8 cellular contexts compared by ENCODE assay signal in genomic region chr16:88442811-88443576, GRCh38. TPM values are rescaled to one million over a fixed set of nuclear protein-coding genes. Genes with fewer than 3 reads are reported as not detected.
DNase-seq lines count a peak whose midpoint lies in the region; ATAC-seq and TF ChIP-seq lines count a peak whose summit lies in the region.

No MANE protein-coding gene starts in this region.

- H3K27me3 Mint-ChIP-seq in neural crest cell (ENCODE audit: low read depth) = no peaks in the 10 kb centered on the region

- H3K36me3 Mint-ChIP-seq in neural crest cell (ENCODE audit: low read depth) = no peaks in the 10 kb centered on the region

- no peak overlapping the region for H3K27ac Mint-ChIP-seq in neural crest cell (ENCODE audit: unreplicated experiment)

- TF ChIP-seq POLR2A in testis (IDR thresholded peaks at IDR 0.05) = no peak

- H3K4me1 ChIP-seq in testis = peaks cover 5% of the 10 kb centered on the region

- ATAC-seq in HG03565 (IDR thresholded peaks at IDR 0.05; ENCODE audit: unreplicated experiment) (peak; percentile 43), HG03135 (IDR thresholded peaks at IDR 0.05; ENCODE audit: unreplicated experiment) (no peak)

- no peak overlapping the region for H3K4me3 Mint-ChIP-seq in neural crest cell

- H3K4me1 Mint-ChIP-seq in neural crest cell = no peaks in the 10 kb centered on the region

- no peak overlapping the region for H3K4me3 ChIP-seq in fibroblast of mammary gland (ENCODE audit: control insufficient read depth, low read depth, low read length)
- H3K4me3 ChIP-seq in testis = no peak overlapping the region

- DNase-seq in ELF-1 (ENCODE audit: low read depth, low spot score) (peak; percentile 90), fibroblast of mammary gland (ENCODE audit: low read depth) (peak; percentile 60), neural crest cell (ENCODE audit: low read depth, low spot score) (peak; percentile 81), testis (peak; percentile 72)
- DNase-seq in activated T-cell treated with anti-CD3 and anti-CD28 coated beads, Interleukin-2, amount 50 U/mL, for 48 hours = peak; percentile 87 to 89

- H3K9me3 Mint-ChIP-seq in neural crest cell = no peaks in the 10 kb centered on the region

- H3K36me3 ChIP-seq in testis (ENCODE audit: low read depth, missing control alignments) = no peaks in the 10 kb centered on the region

- no peaks in the 10 kb centered on the region for H3K9me3 ChIP-seq in testis

- peak; percentile 64 for TF ChIP-seq CTCF in fibroblast of mammary gland (conservative IDR thresholded peaks at IDR 0.05; ENCODE audit: control insufficient read depth, insufficient read depth, low read depth, low read length)
- peak; percentile 97 for TF ChIP-seq CTCF in neural crest cell (conservative IDR thresholded peaks at IDR 0.05)
- TF ChIP-seq CTCF in testis (IDR thresholded peaks at IDR 0.05) = peak; percentile 94 to 97 (median 95)

- no peak overlapping the region for H3K27ac ChIP-seq in testis

- H3K27me3 ChIP-seq in testis = no peaks in the 10 kb centered on the region

- intact Hi-C loops in testis (cut with DNase I; ENCODE audit: low total_unique reads) = loop anchor here (10.0 kb wide), 1 partner anchor 122 kb away; no protein-coding TSS in a partner anchor

- WGBS in testis, 2 donors = 36 to 46% methylated on average over 8 to 27 of the region's 37 CpGs

TF ChIP-seq in PFSK-1, 5 proteins besides CTCF, POLR2A, EP300 and RAD21:
- TF ChIP-seq TAF1 (IDR thresholded peaks at IDR 0.05; ENCODE audit: borderline replicate concordance, insufficient read depth, low read length) = no peak
- TF ChIP-seq FOXP2 (optimal IDR thresholded peaks at IDR 0.05; ENCODE audit: borderline replicate concordance, extremely low read depth, extremely low read length, insufficient read depth) = peak; percentile 44

RNA-seq across cellular contexts. Expression of gene ZFPM1, which starts 10.1 kb away (rescaled TPM):
- polyA plus RNA-seq in PFSK-1 (2012; ENCODE audit: insufficient read length, low read depth) = 15.2 TPM
- total RNA-seq in neural crest cell (11.1 and 11.2 TPM in 2 replicates), testis (10 to 100 TPM; 23.9 to 25.1 TPM)
- 12.8 TPM for polyA plus RNA-seq in testis (ENCODE audit: insufficient read depth, low read depth, low replicate concordance)
